In the genomic region with DNA sequence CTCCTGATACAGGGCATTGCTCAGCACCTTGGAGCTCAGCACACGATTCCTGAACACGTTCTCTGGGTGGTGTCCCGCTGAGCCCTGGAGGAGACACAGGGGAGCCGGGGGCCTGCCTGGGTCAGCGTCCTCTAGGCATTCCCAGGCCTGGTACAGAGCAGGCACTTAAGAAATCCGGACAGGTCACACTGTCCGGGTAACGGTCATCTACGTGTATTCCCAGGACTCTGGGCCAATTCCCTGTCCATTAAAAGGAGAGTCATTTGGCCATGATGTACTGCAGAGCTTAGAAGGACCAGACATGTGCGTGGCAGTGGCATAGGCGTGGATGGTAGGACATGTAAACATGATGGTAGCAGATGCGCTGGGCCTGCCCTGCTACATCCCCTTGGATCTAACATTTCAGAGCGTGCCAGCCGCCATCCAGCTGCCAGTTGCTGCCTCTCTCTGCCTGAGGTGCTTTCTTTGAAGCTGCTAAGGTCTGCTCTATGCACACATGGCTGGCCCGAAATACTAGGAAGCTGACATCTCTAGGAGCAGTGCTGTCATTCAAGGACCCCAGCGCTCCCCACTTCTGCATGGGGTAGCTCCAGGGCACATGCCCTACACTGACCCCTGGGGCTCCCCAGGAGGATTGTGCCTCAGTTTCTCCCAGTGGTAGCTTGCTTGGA, we compare ENCODE assay signal across 13 cellular contexts.
"Had no signal": no experiment of that assay in that cellular context is flagged by ENCODE, and none has a peak within 500 bp of the region (broad histone marks: within the 10 kb centered on the region; RNA-seq: fewer than 3 reads in every experiment).

No MANE protein-coding gene starts in this region.

- H3K27ac ChIP-seq: pancreas, tibial nerve had no signal

- H3K4me3 ChIP-seq: mucosa of descending colon, pancreas, tibial nerve had no signal

- H3K27me3 ChIP-seq: pancreas, tibial nerve had no signal

- DNase-seq: activated CD4-positive, alpha-beta T cell treated with anti-CD3 and anti-CD28 coated beads, Interleukin-2, amount 50 U/mL, for 48 hours; activated CD4-positive, CD25-positive, alpha-beta regulatory T cell treated with anti-CD3 and anti-CD28 coated beads, Interleukin-2, amount 50 U/mL, for 72 hours; activated CD8-positive, alpha-beta memory T cell treated with anti-CD3 and anti-CD28 coated beads, Interleukin-2, amount 50 U/mL, for 48 hours; activated naive CD8-positive, alpha-beta T cell treated with anti-CD3 and anti-CD28 coated beads, Interleukin-2, amount 10 ng/mL, durations not matched to agents 7 days and 5 days; aorta; foreskin melanocyte; mammary epithelial cell; mucosa of descending colon; pancreas; small intestine had no signal

- H3K4me1 Mint-ChIP-seq: naive thymus-derived CD8-positive, alpha-beta T cell; stimulated activated effector memory CD8-positive, alpha-beta T cell treated with anti-CD3 and anti-CD28 coated beads, Interleukin-12 subunit alpha, Interleukin-12 subunit beta, amount 100 ng/mL, for 72 hours had no signal

- H3K9me3 Mint-ChIP-seq: stimulated activated effector memory CD8-positive, alpha-beta T cell treated with anti-CD3 and anti-CD28 coated beads, Interleukin-12 subunit alpha, Interleukin-12 subunit beta, amount 100 ng/mL, for 72 hours had no signal

- H3K36me3 Mint-ChIP-seq: activated naive CD8-positive, alpha-beta T cell treated with anti-CD3 and anti-CD28 coated beads, Interleukin-2, amount 10 ng/mL, durations not matched to agents 7 days and 5 days; naive thymus-derived CD8-positive, alpha-beta T cell; stimulated activated effector memory CD8-positive, alpha-beta T cell treated with anti-CD3 and anti-CD28 coated beads, Interleukin-12 subunit alpha, Interleukin-12 subunit beta, amount 100 ng/mL, for 72 hours had no signal

- H3K9me3 ChIP-seq: mucosa of descending colon, pancreas had no signal

- H3K36me3 ChIP-seq: pancreas, tibial nerve had no signal

- H3K27me3 Mint-ChIP-seq: activated naive CD8-positive, alpha-beta T cell treated with anti-CD3 and anti-CD28 coated beads, Interleukin-2, amount 10 ng/mL, durations not matched to agents 7 days and 5 days had no signal

- H3K4me1 ChIP-seq: pancreas, tibial nerve had no signal

- H3K4me3 Mint-ChIP-seq: activated naive CD8-positive, alpha-beta T cell treated with anti-CD3 and anti-CD28 coated beads, Interleukin-2, amount 10 ng/mL, durations not matched to agents 7 days and 5 days; naive thymus-derived CD8-positive, alpha-beta T cell; stimulated activated effector memory CD8-positive, alpha-beta T cell treated with anti-CD3 and anti-CD28 coated beads, Interleukin-12 subunit alpha, Interleukin-12 subunit beta, amount 100 ng/mL, for 72 hours had no signal

- H3K27ac Mint-ChIP-seq: activated naive CD8-positive, alpha-beta T cell treated with anti-CD3 and anti-CD28 coated beads, Interleukin-2, amount 10 ng/mL, durations not matched to agents 7 days and 5 days; naive thymus-derived CD8-positive, alpha-beta T cell; stimulated activated effector memory CD8-positive, alpha-beta T cell treated with anti-CD3 and anti-CD28 coated beads, Interleukin-12 subunit alpha, Interleukin-12 subunit beta, amount 100 ng/mL, for 72 hours had no signal

- ATAC-seq: mucosa of descending colon; naive thymus-derived CD8-positive, alpha-beta T cell; pancreas; stimulated activated effector memory CD8-positive, alpha-beta T cell treated with anti-CD3 and anti-CD28 coated beads, Interleukin-12 subunit alpha, Interleukin-12 subunit beta, amount 100 ng/mL, for 72 hours had no signal
